In genomic region chr2:224369028-224369632, GRCh38 we compare ENCODE assay signal across 9 cellular contexts. TPM values are rescaled to one million over a fixed set of nuclear protein-coding genes. Genes with fewer than 3 reads are reported as not detected.
DNase-seq lines count a peak whose midpoint lies in the region; ATAC-seq and TF ChIP-seq lines count a peak whose summit lies in the region.
"Had no signal": no experiment of that assay in that cellular context is flagged by ENCODE, and none has a peak within 500 bp of the region (broad histone marks: within the 10 kb centered on the region; RNA-seq: fewer than 3 reads in every experiment).

No MANE protein-coding gene starts in this region.

- intact Hi-C loops in sigmoid colon (cut with DNase I): loop anchor here (10.0 kb wide), 1 partner anchor 394 kb away; no protein-coding TSS in a partner anchor

- no peak overlapping the region for H3K27ac Mint-ChIP-seq in activated CD4-positive, alpha-beta T cell treated with anti-CD3 and anti-CD28 coated beads, Interleukin-2, amount 10 ng/mL, durations not matched to agents 7 days and 5 days

- ATAC-seq in HG03097 (IDR thresholded peaks at IDR 0.05; ENCODE audit: low FRiP score, unreplicated experiment) (no peak), HG02981 (IDR thresholded peaks at IDR 0.05; ENCODE audit: unreplicated experiment) (no peak)

- TF ChIP-seq EP300 in sigmoid colon (IDR thresholded peaks at IDR 0.05): no peak

- H3K4me3 ChIP-seq in Jurkat, Clone E6-1 (ENCODE audit: low read length): no peak overlapping the region
- H3K4me3 ChIP-seq in SK-N-MC (no peak overlapping the region), fibroblast of the aortic adventitia (ENCODE audit: low read depth, low read length) (no peak overlapping the region), sigmoid colon (no peak overlapping the region)

- no peaks in the 10 kb centered on the region for H3K4me1 ChIP-seq in sigmoid colon

- H3K4me1 Mint-ChIP-seq in activated CD4-positive, alpha-beta T cell treated with anti-CD3 and anti-CD28 coated beads, Interleukin-2, amount 10 ng/mL, durations not matched to agents 7 days and 5 days: no peaks in the 10 kb centered on the region
- H3K4me1 Mint-ChIP-seq: central memory CD8-positive, alpha-beta T cell had no signal

- H3K9ac ChIP-seq in SK-N-MC (ENCODE audit: insufficient read length): no peak overlapping the region

- H3K27ac ChIP-seq in SK-N-MC (no peak overlapping the region), sigmoid colon (no peak overlapping the region)

- CTCF ChIA-PET in activated CD4-positive, alpha-beta T cell treated with anti-CD3 and anti-CD28 coated beads, Interleukin-2, amount 10 ng/mL, durations not matched to agents 7 days and 5 days (lab: Charles Lee): interaction anchor here (0.7 to 2.3 kb wide), 7 partner anchors 14 to 399 kb away, joined by 3 to 7 read pairs (median 3); no protein-coding TSS in a partner anchor

- no peaks in the 10 kb centered on the region for H3K36me3 Mint-ChIP-seq in activated CD4-positive, alpha-beta T cell treated with anti-CD3 and anti-CD28 coated beads, Interleukin-2, amount 10 ng/mL, durations not matched to agents 7 days and 5 days (ENCODE audit: low read depth)

- H3K27me3 Mint-ChIP-seq in activated CD4-positive, alpha-beta T cell treated with anti-CD3 and anti-CD28 coated beads, Interleukin-2, amount 10 ng/mL, durations not matched to agents 7 days and 5 days: peaks cover 2% of the 10 kb centered on the region

- no peak overlapping the region for H3K4me3 Mint-ChIP-seq in activated CD4-positive, alpha-beta T cell treated with anti-CD3 and anti-CD28 coated beads, Interleukin-2, amount 10 ng/mL, durations not matched to agents 7 days and 5 days
- H3K4me3 Mint-ChIP-seq: central memory CD8-positive, alpha-beta T cell had no signal

- no peaks in the 10 kb centered on the region for H3K9me3 Mint-ChIP-seq in activated CD4-positive, alpha-beta T cell treated with anti-CD3 and anti-CD28 coated beads, Interleukin-2, amount 10 ng/mL, durations not matched to agents 7 days and 5 days
- H3K9me3 Mint-ChIP-seq: central memory CD8-positive, alpha-beta T cell had no signal

- no peaks in the 10 kb centered on the region for H3K27me3 ChIP-seq in sigmoid colon

- DNase-seq in activated CD4-positive, alpha-beta T cell treated with anti-CD3 and anti-CD28 coated beads, Interleukin-2, amount 10 ng/mL, durations not matched to agents 7 days and 5 days: peak; percentile 26
- no peak for DNase-seq in activated CD4-positive, alpha-beta T cell treated with anti-CD3 and anti-CD28 coated beads, Interleukin-2, amount 50 U/mL, for 1 hour
- peak; percentile 32 for DNase-seq in Jurkat, Clone E6-1 (ENCODE audit: low read depth, low spot score)
- DNase-seq in SK-N-MC (ENCODE audit: low read depth, low spot score) (peak; percentile 60), fibroblast of the aortic adventitia (ENCODE audit: low read depth) (peak; percentile 71), sigmoid colon (no peak)

- H3K9me3 ChIP-seq in SK-N-MC (ENCODE audit: low read depth, low read length) (no peaks in the 10 kb centered on the region), sigmoid colon (no peaks in the 10 kb centered on the region)

- 53 to 60% methylated on average over 7 of the region's 7 CpGs for WGBS in sigmoid colon, 2 donors

- H3K36me3 ChIP-seq in SK-N-MC (ENCODE audit: insufficient read depth, low read length): no peaks in the 10 kb centered on the region
- H3K36me3 ChIP-seq in sigmoid colon: no peaks in the 10 kb centered on the region

- POLR2A ChIA-PET in activated CD4-positive, alpha-beta T cell treated with anti-CD3 and anti-CD28 coated beads, Interleukin-2, amount 10 ng/mL, durations not matched to agents 7 days and 5 days (lab: Charles Lee): no interaction called here

- no peak for TF ChIP-seq POLR2A in sigmoid colon (IDR thresholded peaks at IDR 0.05)

- TF ChIP-seq CTCF in fibroblast of the aortic adventitia (IDR thresholded peaks at IDR 0.05; ENCODE audit: insufficient read depth, low read length) (peak; percentile 69), sigmoid colon (IDR thresholded peaks at IDR 0.05) (peak in 3 of 4 experiments; percentile 38 to 65 (median 41))

RNA-seq across cellular contexts. Expression of gene FAM124B, which starts 32.8 kb away (rescaled TPM):
- total RNA-seq in activated CD4-positive, alpha-beta T cell treated with anti-CD3 and anti-CD28 coated beads, Interleukin-2, amount 10 ng/mL, durations not matched to agents 7 days and 5 days: under 1 TPM; 0.64 to 0.73 TPM
- polyA plus RNA-seq in Jurkat, Clone E6-1 (2012; ENCODE audit: insufficient read depth, insufficient read length): not detected
- total RNA-seq in fibroblast of the aortic adventitia (ENCODE audit: low replicate concordance) (under 0.01 and 1.2 TPM in 2 replicates), sigmoid colon (1 to 10 TPM in 3 of 4 donors, under 1 TPM in 1; 0.81 to 1.9 (median 1.6) TPM)
- polyA plus RNA-seq in sigmoid colon: under 1 TPM; 0.23 to 0.67 (median 0.60) TPM

Comparison
In these comparisons a context has a peak if more than half of its experiments do, and no peak if none do; other contexts are left out.
1. DNase-seq: peak in activated CD4-positive, alpha-beta T cell treated with anti-CD3 and anti-CD28 coated beads, Interleukin-2, amount 10 ng/mL, durations not matched to agents 7 days and 5 days (single experiment), Jurkat, Clone E6-1 (single experiment), SK-N-MC (single experiment) and fibroblast of the aortic adventitia (single experiment); none in activated CD4-positive, alpha-beta T cell treated with anti-CD3 and anti-CD28 coated beads, Interleukin-2, amount 50 U/mL, for 1 hour (single experiment) and sigmoid colon (single experiment).